ENCODE assay signal across 18 cellular contexts in the genomic region with DNA sequence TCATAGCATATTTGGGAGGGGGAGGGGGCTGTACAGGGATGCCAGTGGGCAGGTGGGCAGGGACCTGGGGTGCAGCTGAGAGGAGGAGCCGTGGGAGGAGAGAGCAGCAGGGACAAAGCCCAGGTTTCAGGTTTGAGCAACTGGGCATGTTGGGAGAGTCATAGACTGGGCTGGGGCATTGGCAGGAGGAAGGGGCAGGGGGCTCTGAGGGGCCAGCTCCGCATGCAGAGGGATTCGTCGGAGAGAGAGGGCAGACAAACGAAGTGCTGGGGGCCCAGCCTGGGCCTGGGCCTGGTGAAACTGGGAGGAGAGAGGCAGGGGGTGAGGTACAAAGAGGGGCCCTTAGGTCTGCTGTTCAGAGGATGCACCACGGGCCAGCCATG. TPM values are rescaled to one million over a fixed set of nuclear protein-coding genes. Genes with fewer than 3 reads are reported as not detected.
DNase-seq lines count a peak whose midpoint lies in the region; ATAC-seq, FAIRE-seq and TF ChIP-seq lines count a peak whose summit lies in the region.
"Had no signal": no experiment of that assay in that cellular context is flagged by ENCODE, and none has a peak within 500 bp of the region (broad histone marks: within the 10 kb centered on the region; RNA-seq: fewer than 3 reads in every experiment).

No MANE protein-coding gene starts in this region.

- no peaks in the 10 kb centered on the region for H3K23me2 ChIP-seq in H1 (ENCODE audit: low read depth, low read length)

- H3K23ac ChIP-seq in H1 (ENCODE audit: insufficient read length), result no peak overlapping the region

- no peak for DNase-seq in OCI-LY7 (ENCODE audit: low spot score)
- DNase-seq in H1 (ENCODE audit: low read depth in 1 of 2, low spot score in 2 of 2), result no peak
- no peak for DNase-seq in sigmoid colon
- DNase-seq in head of caudate nucleus, result no peak
- DNase-seq in stimulated activated naive CD4-positive, alpha-beta T cell (lab: John Stamatoyannopoulos, UW), result no peak
- no peak for DNase-seq in mucosa of descending colon
- DNase-seq in MCF 10A (ENCODE audit: unreplicated experiment), result no peak
- DNase-seq: CD4-positive, alpha-beta T cell; DMS79 treated with DMSO at 0.1 percent for 48 hours; GM23248; NCI-H1048; NCI-H1930; NCI-H2227 treated with DMSO at 0.1 percent for 48 hours; NCI-H510A had no signal

- peaks cover 18% of the 10 kb centered on the region for H3K27me3 Mint-ChIP-seq in MCF 10A (ENCODE audit: insufficient read depth, unreplicated experiment)
- H3K27me3 Mint-ChIP-seq: IgD-negative memory B cell had no signal

- H3K27ac Mint-ChIP-seq in MCF 10A (ENCODE audit: low read depth, unreplicated experiment), result no peak overlapping the region
- H3K27ac Mint-ChIP-seq: CD4-positive, alpha-beta T cell; IgD-negative memory B cell had no signal

- no peaks in the 10 kb centered on the region for H3K9me2 ChIP-seq in OCI-LY7 (ENCODE audit: insufficient read depth, low read length)

- H3K4me3 ChIP-seq in OCI-LY7 (ENCODE audit: low read depth, low read length, poor library complexity, severe bottlenecking) (no peak overlapping the region), H1 (ENCODE audit: extremely low read depth in 1 of 4, insufficient read depth in 2 of 4, low read depth in 3 of 4, low read length in 4 of 4) (no peak overlapping the region), sigmoid colon (no peak overlapping the region), mucosa of descending colon (no peak overlapping the region)
- H3K4me3 ChIP-seq: GM23248, HAP-1 had no signal

- POLR2A ChIA-PET in OCI-LY7 (lab: Charles Lee) (no interaction called here), H1 (lab: Charles Lee; ENCODE audit: partially characterized antibody) (no interaction called here), MCF 10A (lab: Yijun Ruan, JAX) (no interaction called here)

- no peak overlapping the region for H3K9ac ChIP-seq in H1 (replicated peaks in 1 of 4; ENCODE audit: extremely low read depth in 1 of 4, low read depth in 3 of 4, low read length in 3 of 4)
- H3K9ac ChIP-seq: GM23248 had no signal

- H3K36me3 Mint-ChIP-seq in MCF 10A (ENCODE audit: insufficient read depth, unreplicated experiment), result no peaks in the 10 kb centered on the region
- H3K36me3 Mint-ChIP-seq: IgD-negative memory B cell had no signal

- H4K8ac ChIP-seq in H1 (ENCODE audit: extremely low read depth, insufficient read depth, low read length), result no peak overlapping the region

- no peak for TF ChIP-seq CTCF in OCI-LY7 (conservative IDR thresholded peaks at IDR 0.05; ENCODE audit: low read length)
- TF ChIP-seq CTCF in H1 (IDR thresholded peaks at IDR 0.05; ENCODE audit: control extremely low read depth in 1 of 3, insufficient read depth in 1 of 3, low read depth in 1 of 3, low read length in 3 of 3), result no peak
- TF ChIP-seq CTCF in sigmoid colon (IDR thresholded peaks at IDR 0.05), result no peak
- no peak for TF ChIP-seq CTCF in mucosa of descending colon (IDR thresholded peaks at IDR 0.05)
- TF ChIP-seq CTCF in MCF 10A (IDR thresholded peaks at IDR 0.05; ENCODE audit: unreplicated experiment), result no peak

- no peaks in the 10 kb centered on the region for H3K4me1 Mint-ChIP-seq in MCF 10A (ENCODE audit: insufficient read depth, unreplicated experiment)
- H3K4me1 Mint-ChIP-seq: IgD-negative memory B cell had no signal

- H2AFZ ChIP-seq in OCI-LY7 (ENCODE audit: low read length), result no peak overlapping the region; the same call in 1 of the 2 replicates
- no peak overlapping the region for H2AFZ ChIP-seq in H1 (ENCODE audit: low read length)
- H2AFZ ChIP-seq: GM23248 had no signal

- no peak overlapping the region for H2BK20ac ChIP-seq in H1 (ENCODE audit: low read length)

- H3K79me1 ChIP-seq in H1 (ENCODE audit: low read depth, low read length), result no peaks in the 10 kb centered on the region

- H3K27ac ChIP-seq in OCI-LY7 (ENCODE audit: low read depth, low read length, poor library complexity, severe bottlenecking) (no peak overlapping the region), H1 (ENCODE audit: low read depth, low read length) (no peak overlapping the region), sigmoid colon (peak overlapping the region in 3 of 4 donors; percentile 86 to 88 (median 86))
- H3K27ac ChIP-seq: GM23248 had no signal

- BruUV-seq in OCI-LY7 (replicated peaks; lab: Mats Ljungman, UMichigan), result no TSS peak
- BruUV-seq in MCF 10A (replicated peaks; lab: Mats Ljungman, UMichigan), result no TSS peak

- H2BK12ac ChIP-seq in H1 (ENCODE audit: low read depth, low read length), result no peak overlapping the region

- TF ChIP-seq POLR2A in H1 (IDR thresholded peaks at IDR 0.05; ENCODE audit: control extremely low read depth in 1 of 2, low read depth in 2 of 2, low read length in 2 of 2) (no peak), sigmoid colon (IDR thresholded peaks at IDR 0.05) (no peak)

- H3K9me3 Mint-ChIP-seq in MCF 10A (ENCODE audit: unreplicated experiment), result no peaks in the 10 kb centered on the region
- H3K9me3 Mint-ChIP-seq: CD4-positive, alpha-beta T cell; IgD-negative memory B cell had no signal

- no peak overlapping the region for H3K14ac ChIP-seq in H1 (ENCODE audit: insufficient read length)

- no peak for TF ChIP-seq RAD21 in H1 (IDR thresholded peaks at IDR 0.05 in 1 of 2, conservative IDR thresholded peaks at IDR 0.05 in 1 of 2; ENCODE audit: low read depth in 2 of 2, low read length in 2 of 2)

- no peak for FAIRE-seq in H1 (lab: Jason Lieb, UNC)

- H4K5ac ChIP-seq in H1 (ENCODE audit: insufficient read length, low read depth, low read length), result no peak overlapping the region

- no peak overlapping the region for H3K18ac ChIP-seq in H1 (ENCODE audit: extremely low read depth, low read length)

- CTCF ChIA-PET in OCI-LY7 (lab: Charles Lee; ENCODE audit: unreplicated experiment), result no interaction called here
- CTCF ChIA-PET in H1 (lab: Charles Lee; ENCODE audit: partially characterized antibody), result interaction anchor here (0.9 to 3.7 kb wide), 8 partner anchors 9 to 117 kb away, joined by 3 to 17 read pairs (median 5); no protein-coding TSS in a partner anchor
- CTCF ChIA-PET in MCF 10A (lab: Yijun Ruan, JAX), result no interaction called here

- no peak overlapping the region for H2BK120ac ChIP-seq in H1 (replicated peaks; ENCODE audit: low read depth, low read length)

- no peak overlapping the region for H2BK15ac ChIP-seq in H1 (ENCODE audit: low read length)

- H2AK5ac ChIP-seq in H1 (ENCODE audit: low read depth, low read length), result 0 out of 2 replicates have a peak overlapping the region, but pooled peaks have one; percentile 53

- no peaks in the 10 kb centered on the region for H3K4me1 ChIP-seq in OCI-LY7 (ENCODE audit: insufficient read depth, low read length, poor library complexity, severe bottlenecking)
- H3K4me1 ChIP-seq in H1 (replicated peaks in 1 of 4; ENCODE audit: control insufficient read depth in 3 of 4, insufficient read depth in 4 of 4, low read length in 3 of 4), result peaks cover 3 to 8% (median 7%) of the 10 kb centered on the region in 4 experiments; a peak in 6 of 7 replicates
- peaks cover 0 to 41% (median 27%) of the 10 kb centered on the region in 4 donors for H3K4me1 ChIP-seq in sigmoid colon
- H3K4me1 ChIP-seq in mucosa of descending colon (ENCODE audit: low read depth), result no peaks in the 10 kb centered on the region
- H3K4me1 ChIP-seq: HAP-1 had no signal

- no peak overlapping the region for H2BK5ac ChIP-seq in H1 (ENCODE audit: low read depth, low read length)

- H3K4me3 Mint-ChIP-seq in MCF 10A (ENCODE audit: unreplicated experiment), result no peak overlapping the region
- H3K4me3 Mint-ChIP-seq: CD4-positive, alpha-beta T cell; IgD-negative memory B cell had no signal

- no peak overlapping the region for H3K4ac ChIP-seq in H1 (replicated peaks; ENCODE audit: insufficient read length, low read depth, low read length)

- H4K20me1 ChIP-seq in OCI-LY7 (ENCODE audit: insufficient read depth, low read length) (no peaks in the 10 kb centered on the region), H1 (replicated peaks in 1 of 2; ENCODE audit: control insufficient read depth in 1 of 2, insufficient read depth in 2 of 2, low read length in 2 of 2) (no peaks in the 10 kb centered on the region)

- H3K4me2 ChIP-seq in OCI-LY7 (ENCODE audit: low read length), result peak overlapping the region; percentile 27; the same call in 1 of the 2 replicates
- H3K4me2 ChIP-seq in H1 (ENCODE audit: insufficient read depth in 1 of 2, low read depth in 2 of 2, low read length in 2 of 2), result no peak overlapping the region

- no peak for ATAC-seq in mucosa of descending colon
- ATAC-seq: Panc1, SK-N-SH treated with all-trans-retinoic acid at 6 μM for 48 hours had no signal

- H3K36me3 ChIP-seq in OCI-LY7 (ENCODE audit: insufficient read depth, low read length) (no peaks in the 10 kb centered on the region), H1 (ENCODE audit: control insufficient read depth in 2 of 4, insufficient read depth in 4 of 4, low read length in 3 of 4) (no peaks in the 10 kb centered on the region), sigmoid colon (no peaks in the 10 kb centered on the region), mucosa of descending colon (ENCODE audit: low read depth) (no peaks in the 10 kb centered on the region)
- H3K36me3 ChIP-seq: HAP-1 had no signal

- no peak overlapping the region for H3K56ac ChIP-seq in H1 (replicated peaks; ENCODE audit: insufficient read length, low read depth, low read length)

- H3K9me3 ChIP-seq in OCI-LY7 (ENCODE audit: low read length) (no peaks in the 10 kb centered on the region), H1 (ENCODE audit: insufficient read depth in 2 of 2, low read depth in 1 of 2, low read length in 1 of 2) (no peaks in the 10 kb centered on the region), sigmoid colon (no peaks in the 10 kb centered on the region), mucosa of descending colon (no peaks in the 10 kb centered on the region)
- H3K9me3 ChIP-seq: HAP-1 had no signal

- intact Hi-C loops in OCI-LY7 (cut with micrococcal nuclease; ENCODE audit: unreplicated experiment), result no loop called here
- intact Hi-C loops in sigmoid colon (cut with DNase I), result loop anchor here (5.0 kb wide), 1 partner anchor 148 kb away; no protein-coding TSS in a partner anchor
- intact Hi-C loops in head of caudate nucleus (cut with DNase I), result no loop called here
- intact Hi-C loops in mucosa of descending colon (cut with DNase I, micrococcal nuclease), result no loop called here
- intact Hi-C loops in MCF 10A (cut with micrococcal nuclease), result no loop called here

- H3K27me3 ChIP-seq in H1 (replicated peaks in 1 of 4; ENCODE audit: control insufficient read depth in 3 of 4, extremely low read depth in 1 of 4, insufficient read depth in 3 of 4, low read length in 3 of 4) (peaks cover 6 to 20% (median 18%) of the 10 kb centered on the region in 4 experiments; a peak in 6 of 7 replicates), sigmoid colon (no peaks in the 10 kb centered on the region)

- 77% methylated on average over 6 of the region's 6 CpGs; no CpG with 5 or more reads in 1 of the 2 experiments for WGBS in H1 (ENCODE audit: extremely low coverage in 1 of 2, insufficient coverage in 1 of 2, insufficient read length in 1 of 2, insufficient replicate concordance in 2 of 2, low coverage in 1 of 2, low lambda C conversion rate in 2 of 2, missing lambda C conversion rate in 1 of 2), 2 experiments
- 58 to 68% methylated on average over 6 of the region's 6 CpGs for WGBS in sigmoid colon, 2 donors

- H3K79me2 ChIP-seq in OCI-LY7 (ENCODE audit: insufficient read depth, low read depth, low read length) (no peaks in the 10 kb centered on the region), H1 (ENCODE audit: control insufficient read depth in 1 of 2, insufficient read depth in 2 of 2, low read length in 2 of 2) (no peaks in the 10 kb centered on the region)

- TF ChIP-seq EP300 in H1 (IDR thresholded peaks at IDR 0.05; ENCODE audit: borderline replicate concordance in 1 of 2, low read depth in 2 of 2, low read length in 2 of 2), result no peak
- no peak for TF ChIP-seq EP300 in sigmoid colon (IDR thresholded peaks at IDR 0.05)

- no peak overlapping the region for H4K91ac ChIP-seq in H1 (replicated peaks; ENCODE audit: insufficient read length, low read length)

RNA-seq across cellular contexts. Expression of a gene that starts 25.2 kb away (rescaled TPM):
- total RNA-seq in OCI-LY7 (2014; rRNA removed; shearing (Covaris generic)), result 3.0 and 3.9 TPM in 2 replicates
- total RNA-seq in OCI-LY7 (2022) (4.5 and 7.3 TPM in 2 replicates), sigmoid colon (1 to 10 TPM in 1 of 4 donors, under 1 TPM in 2, not detected in 1; 0.14 to 1.2 (median 0.55) TPM), mucosa of descending colon (under 1 TPM in 2 of 3 donors, not detected in 1; 0.22 to 0.35 TPM), MCF 10A (2022) (0.29 and 0.70 TPM in 2 replicates)
- 0.34 and 0.67 TPM in 2 replicates for total RNA-seq in H1 (2021; fragmentation: NEBNext Ultra II Directional; extraction: Animal tissue kit (Norgen Biotek cat#: 25700))
- polyA plus RNA-seq in H1 (2011; rRNA removed) (0.42 and 0.61 TPM in 2 replicates), sigmoid colon (under 1 TPM; 0.46 to 0.76 (median 0.60) TPM)
- polyA plus RNA-seq in H1 (2011; cell fraction: cytosol; rRNA removed), result 0.40 TPM
- polyA plus RNA-seq in H1 (2011; cell fraction: nucleus; rRNA removed), result 1.1 TPM
- 0.46 to 1.0 TPM (median 0.54 TPM) in 4 replicates for polyA plus RNA-seq in H1 (2012, experiment 1 of 2)
- 0.10 TPM for polyA plus RNA-seq in H1 (2012, experiment 2 of 2)
- 0.12 TPM for polyA plus RNA-seq in H1 (2013, experiment 1 of 2)
- polyA plus RNA-seq in H1 (2013, experiment 2 of 2), result 0.11 TPM
- polyA minus RNA-seq in H1 (2011; rRNA and poly(A)+ RNA removed), result 1.1 and 1.2 TPM in 2 replicates
- 1.0 TPM for polyA minus RNA-seq in H1 (2011; cell fraction: cytosol; rRNA and poly(A)+ RNA removed)
- polyA minus RNA-seq in H1 (2011; cell fraction: nucleus; rRNA and poly(A)+ RNA removed), result 2.0 TPM
- total RNA-seq: CD4-positive, alpha-beta T cell; GM23248 had no signal
- polyA plus RNA-seq: GM23248 had no signal

Comparison
In these comparisons a context has a peak if more than half of its experiments do, and no peak if none do; other contexts are left out.
1. H3K27ac ChIP-seq: peak in sigmoid colon (3 of 4); none in OCI-LY7 (single experiment) and H1 (single experiment).